ENCODE assay signal across 8 cellular contexts in the genomic region with DNA sequence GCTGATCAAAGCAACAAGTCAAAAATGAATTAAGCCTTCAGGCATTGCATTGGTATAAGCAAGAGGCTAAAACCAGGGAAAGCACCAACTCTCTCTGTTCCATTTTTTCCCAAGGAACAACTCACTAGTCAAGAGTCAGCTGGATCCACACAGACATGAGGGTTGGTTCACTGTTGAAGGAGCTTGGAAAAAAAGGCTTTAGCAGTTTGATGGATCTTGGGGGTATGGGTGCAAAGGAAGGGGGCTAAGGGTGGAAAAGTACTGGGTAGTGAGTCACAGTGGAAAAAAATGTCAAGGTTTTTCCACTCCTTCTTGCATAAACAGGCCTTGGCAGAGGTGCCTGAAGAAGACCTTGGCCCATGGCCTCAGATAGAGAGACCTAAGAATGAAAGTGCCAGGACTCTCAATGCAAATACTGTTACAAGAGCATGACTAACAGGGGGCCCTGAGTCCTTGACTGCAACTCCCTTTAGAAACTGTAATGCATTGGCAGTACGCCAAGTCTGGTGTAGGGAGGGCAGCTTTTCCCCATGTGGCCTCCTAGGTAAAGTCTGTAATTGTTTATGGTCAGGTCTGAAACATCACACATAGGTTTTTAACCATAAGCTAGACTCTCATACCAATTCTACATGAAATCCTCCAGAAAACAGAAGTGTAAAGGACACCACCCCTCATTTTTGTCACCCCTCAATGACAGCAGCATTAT. TPM values are rescaled to one million over a fixed set of nuclear protein-coding genes. Genes with fewer than 3 reads are reported as not detected.
DNase-seq lines count a peak whose midpoint lies in the region; ATAC-seq and TF ChIP-seq lines count a peak whose summit lies in the region.

No MANE protein-coding gene starts in this region.

- peaks cover 3% of the 10 kb centered on the region for H3K9me3 Mint-ChIP-seq in glutamatergic neuron (ENCODE audit: unreplicated experiment)

- ATAC-seq in GM18909 (IDR thresholded peaks at IDR 0.05; ENCODE audit: poor library complexity, unreplicated experiment) (peak; percentile 98), HG03060 (IDR thresholded peaks at IDR 0.05; ENCODE audit: low read depth, unreplicated experiment) (peak; percentile 98)

- no peak for TF ChIP-seq CTCF in AG09319 (IDR thresholded peaks at IDR 0.05; ENCODE audit: low read depth, low read length)
- no peak for TF ChIP-seq CTCF in glutamatergic neuron (IDR thresholded peaks at IDR 0.05; ENCODE audit: partially characterized antibody, unreplicated experiment)

- no peak overlapping the region for H3K27ac Mint-ChIP-seq in glutamatergic neuron (ENCODE audit: unreplicated experiment)

- DNase-seq in AG09319 (ENCODE audit: extremely low read depth, low read depth) (peak; percentile 24), NCI-H2107 treated with DMSO at 0.1 percent for 48 hours (lab: John Stamatoyannopoulos, UW; ENCODE audit: unreplicated experiment) (peak; percentile 45), iris pigment epithelial cell (ENCODE audit: low read depth) (peak; percentile 91), cerebellar nuclear complex (lab: John Stamatoyannopoulos, UW) (no peak), glutamatergic neuron (no peak)
- DNase-seq in activated CD8-positive, alpha-beta memory T cell treated with anti-CD3 and anti-CD28 coated beads, Interleukin-2, amount 50 U/mL, for 4 hours, result peak; percentile 24

- H3K36me3 Mint-ChIP-seq in glutamatergic neuron (ENCODE audit: unreplicated experiment), result peaks cover 5% of the 10 kb centered on the region

- H3K27me3 Mint-ChIP-seq in glutamatergic neuron (ENCODE audit: unreplicated experiment), result no peaks in the 10 kb centered on the region

- no peak overlapping the region for H3K4me3 Mint-ChIP-seq in glutamatergic neuron (ENCODE audit: unreplicated experiment)

- H3K4me1 Mint-ChIP-seq in glutamatergic neuron (ENCODE audit: low read depth, unreplicated experiment), result no peaks in the 10 kb centered on the region

RNA-seq across cellular contexts. Expression of a gene that starts 23.7 kb away (rescaled TPM):
- total RNA-seq in glutamatergic neuron (ENCODE audit: unreplicated experiment), result not detected

RNA-seq across cellular contexts. Expression of a gene that starts 30.0 kb away (rescaled TPM):
- total RNA-seq in glutamatergic neuron (ENCODE audit: unreplicated experiment), result not detected

RNA-seq across cellular contexts. Expression of a gene that starts 48.1 kb away (rescaled TPM):
- total RNA-seq in glutamatergic neuron (ENCODE audit: unreplicated experiment), result 51.9 TPM

RNA-seq across cellular contexts. Expression of a gene that starts 48.4 kb away (rescaled TPM):
- 5.5 TPM for total RNA-seq in glutamatergic neuron (ENCODE audit: unreplicated experiment)

Comparison
In these comparisons a context has a peak if more than half of its experiments do, and no peak if none do; other contexts are left out.
1. DNase-seq: peak in AG09319 (single experiment), NCI-H2107 treated with DMSO at 0.1 percent for 48 hours (single experiment), activated CD8-positive, alpha-beta memory T cell treated with anti-CD3 and anti-CD28 coated beads, Interleukin-2, amount 50 U/mL, for 4 hours (single experiment) and iris pigment epithelial cell (single experiment); none in cerebellar nuclear complex (0 of 2) and glutamatergic neuron (single experiment).